In genomic region chr2:146321175-146321574, GRCh38 we compare ENCODE assay signal across 16 cellular contexts.
A peak's percentile ranks its signal among the peaks of the same experiment; 100 is the strongest.
DNase-seq lines count a peak whose midpoint lies in the region; ATAC-seq and TF ChIP-seq lines count a peak whose summit lies in the region.
"Had no signal": no experiment of that assay in that cellular context is flagged by ENCODE, and none has a peak within 500 bp of the region (broad histone marks: within the 10 kb centered on the region; RNA-seq: fewer than 3 reads in every experiment).

No MANE protein-coding gene starts in this region.

- H3K9ac ChIP-seq in neuronal stem cell (ENCODE audit: low read depth, low read length, poor library complexity), result no peak overlapping the region

- intact Hi-C loops in spleen (cut with DNase I; ENCODE audit: low total_unique reads), result no loop called here

- no CpG with 5 or more reads among the region's 2 CpGs for WGBS in neuronal stem cell (ENCODE audit: extremely low coverage in 2 of 2, insufficient read length in 2 of 2, insufficient replicate concordance in 1 of 2), 2 donors
- 65 to 79% (median 67%) methylated on average over 2 of the region's 2 CpGs for WGBS in spleen, 5 donors

- H3K4me2 ChIP-seq in neuronal stem cell (ENCODE audit: insufficient read depth, low read length, poor library complexity, severe bottlenecking), result no peak overlapping the region

- H3K4me1 ChIP-seq in neuronal stem cell (ENCODE audit: control insufficient read depth in 2 of 2, insufficient read depth in 1 of 2, low read depth in 1 of 2, low read length in 2 of 2), result peaks cover 0 to 12% of the 10 kb centered on the region in 2 donors
- H3K4me1 ChIP-seq in spleen, result no peaks in the 10 kb centered on the region
- H3K4me1 ChIP-seq: colonic mucosa, heart right ventricle had no signal

- H3K18ac ChIP-seq in neuronal stem cell (ENCODE audit: low read length), result no peak overlapping the region

- H2AFZ ChIP-seq in neuronal stem cell (ENCODE audit: low read length), result peak overlapping the region; percentile 22

- no peak overlapping the region for H3K4me3 ChIP-seq in neuronal stem cell (ENCODE audit: low read length in 2 of 2)
- no peak overlapping the region for H3K4me3 ChIP-seq in spleen
- H3K4me3 ChIP-seq: colonic mucosa, heart right ventricle had no signal

- no peak for TF ChIP-seq POLR2A in spleen (IDR thresholded peaks at IDR 0.05)

- H3K14ac ChIP-seq in neuronal stem cell (ENCODE audit: low read length), result no peak overlapping the region

- H2BK120ac ChIP-seq in neuronal stem cell (ENCODE audit: low read depth, low read length), result no peak overlapping the region

- no peak overlapping the region for H4K91ac ChIP-seq in neuronal stem cell (ENCODE audit: low read depth, low read length, poor library complexity)

- H3K79me1 ChIP-seq in neuronal stem cell (ENCODE audit: low read depth, low read length), result no peaks in the 10 kb centered on the region

- H2BK15ac ChIP-seq in neuronal stem cell (ENCODE audit: low read length), result no peak overlapping the region

- no peaks in the 10 kb centered on the region for H3K36me3 ChIP-seq in neuronal stem cell (replicated peaks in 1 of 2; ENCODE audit: control insufficient read depth in 2 of 2, insufficient read depth in 2 of 2, low read length in 2 of 2)
- H3K36me3 ChIP-seq in spleen, result no peaks in the 10 kb centered on the region
- H3K36me3 ChIP-seq: colonic mucosa, heart right ventricle had no signal

- H3K27me3 ChIP-seq in neuronal stem cell (ENCODE audit: control insufficient read depth in 3 of 3, insufficient read depth in 3 of 3, low read depth in 1 of 3, low read length in 3 of 3) (no peaks in the 10 kb centered on the region), spleen (replicated peaks in 1 of 7) (no peaks in the 10 kb centered on the region)
- H3K27me3 ChIP-seq: colonic mucosa, heart right ventricle had no signal

- H3K9me3 ChIP-seq in neuronal stem cell (replicated peaks in 1 of 2; ENCODE audit: control insufficient read depth in 2 of 2, insufficient read depth in 1 of 2, low read depth in 1 of 2, low read length in 2 of 2) (no peaks in the 10 kb centered on the region), spleen (no peaks in the 10 kb centered on the region)
- H3K9me3 ChIP-seq: colonic mucosa, heart right ventricle had no signal

- H3K23ac ChIP-seq in neuronal stem cell (ENCODE audit: low read depth, low read length, poor library complexity), result no peak overlapping the region

- H3K27ac ChIP-seq in neuronal stem cell (replicated peaks; ENCODE audit: low read length), result no peak overlapping the region
- no peak overlapping the region for H3K27ac ChIP-seq in spleen
- H3K27ac ChIP-seq: colonic mucosa, heart right ventricle had no signal

- TF ChIP-seq CTCF in spleen (IDR thresholded peaks at IDR 0.05 in 8 of 11, conservative IDR thresholded peaks at IDR 0.05 in 3 of 11), result no peak

- no peak overlapping the region for H4K8ac ChIP-seq in neuronal stem cell (ENCODE audit: low read depth, low read length)

- in situ Hi-C loops in G401 (cut with HindIII; ENCODE audit: low sequenced_read_pairs), result no loop called here

- H2BK5ac ChIP-seq in neuronal stem cell (ENCODE audit: low read length), result no peak overlapping the region

- H2BK12ac ChIP-seq in neuronal stem cell (ENCODE audit: low read length), result no peak overlapping the region

- H3K4ac ChIP-seq in neuronal stem cell (ENCODE audit: low read length), result no peak overlapping the region

- no peak for ATAC-seq in GM21447 (IDR thresholded peaks at IDR 0.05; ENCODE audit: unreplicated experiment)
- ATAC-seq: left cardiac atrium had no signal

- DNase-seq in G401 (ENCODE audit: low spot score), result peak; percentile 40
- DNase-seq in amniotic epithelial cell (ENCODE audit: low read depth), result peak; percentile 19
- peak; percentile 35 for DNase-seq in fibroblast of peridontal ligament (ENCODE audit: extremely low read depth)
- DNase-seq in neuronal stem cell (ENCODE audit: low spot score), result no peak
- DNase-seq in NCI-H2227 (lab: John Stamatoyannopoulos, UW; ENCODE audit: unreplicated experiment), result no peak
- DNase-seq in spleen, result no peak
- no peak for DNase-seq in RKO (ENCODE audit: low spot score)
- DNase-seq: activated CD4-positive, alpha-beta T cell treated with anti-CD3 and anti-CD28 coated beads, Interleukin-2, amount 50 U/mL, for 4 hours; activated T-cell treated with anti-CD3 and anti-CD28 coated beads, Interleukin-2, amount 50 U/mL, for 24 hours; colonic mucosa; heart right ventricle; left cardiac atrium; NCI-H1694 treated with DMSO at 0.1 percent for 48 hours; NCI-H446 treated with DMSO at 0.1 percent for 48 hours; posterior cingulate gyrus had no signal

- H2AK5ac ChIP-seq in neuronal stem cell (ENCODE audit: low read depth, low read length), result no peak overlapping the region

Comparison
In these comparisons a context has a peak if more than half of its experiments do, and no peak if none do; other contexts are left out.
1. DNase-seq: peak in G401 (single experiment), amniotic epithelial cell (single experiment) and fibroblast of peridontal ligament (single experiment); none in neuronal stem cell (single experiment), NCI-H2227 (single experiment), spleen (single experiment) and RKO (single experiment).